22 cellular contexts compared by ENCODE assay signal in genomic region chr17:8839410-8839935, GRCh38. TPM values are rescaled to one million over a fixed set of nuclear protein-coding genes. Genes with fewer than 3 reads are reported as not detected.
"Had no signal": no experiment of that assay in that cellular context is flagged by ENCODE, and none has a peak within 500 bp of the region (broad histone marks: within the 10 kb centered on the region; RNA-seq: fewer than 3 reads in every experiment).

No MANE protein-coding gene starts in this region.

- H3K4me3 ChIP-seq: esophagus squamous epithelium, gastrocnemius medialis, lung, upper lobe of right lung had no signal

- H3K4me1 ChIP-seq: esophagus squamous epithelium, gastrocnemius medialis, upper lobe of right lung had no signal

- DNase-seq: activated B cell treated with CpG ODN at 0.5 μM for 24 hours; activated CD4-positive, alpha-beta T cell treated with anti-CD3 and anti-CD28 coated beads for 4 hours; activated CD4-positive, alpha-beta T cell treated with anti-CD3 and anti-CD28 coated beads, Interleukin-2, amount 50 U/mL, for 48 hours; activated gamma-delta T cell; activated naive CD4-positive, alpha-beta T cell treated with anti-CD3 and anti-CD28 coated beads, Interleukin-2, amount 50 U/mL, for 16 hours; aorta; central memory CD4-positive, alpha-beta T cell; dermis blood vessel endothelial cell; effector memory CD4-positive, alpha-beta T cell; esophagus squamous epithelium; gastrocnemius medialis; hippocampal formation; naive thymus-derived CD4-positive, alpha-beta T cell; retina; stimulated activated CD4-positive, alpha-beta T cell treated with anti-CD3 and anti-CD28 coated beads, Interleukin-12 subunit alpha, Interleukin-12 subunit beta, amount 100 ng/mL, for 4 hours; stimulated activated CD4-positive, alpha-beta T cell treated with anti-CD3 and anti-CD28 coated beads, Interleukin-4, amount 100 ng/mL, for 4 hours; stimulated activated naive CD8-positive, alpha-beta T cell treated with anti-CD3 and anti-CD28 coated beads, Interleukin-15, Interleukin-2, amounts not matched to agents 100 U/mL and 50 U/mL, for 24 hours; T1000; upper lobe of right lung had no signal

- H3K36me3 ChIP-seq: esophagus squamous epithelium, gastrocnemius medialis, upper lobe of right lung had no signal

- H3K9me3 ChIP-seq: esophagus squamous epithelium, gastrocnemius medialis, upper lobe of right lung had no signal

- ATAC-seq: gastrocnemius medialis; naive thymus-derived CD4-positive, alpha-beta T cell; stimulated activated naive CD8-positive, alpha-beta T cell treated with anti-CD3 and anti-CD28 coated beads, Interleukin-15, Interleukin-2, amounts not matched to agents 100 U/mL and 50 U/mL, for 24 hours; upper lobe of right lung had no signal

- H3K27me3 ChIP-seq: gastrocnemius medialis had no signal

- H3K27ac ChIP-seq: esophagus squamous epithelium, gastrocnemius medialis, upper lobe of right lung had no signal

RNA-seq across cellular contexts. Expression of gene PIK3R6, which starts 28.0 kb away (rescaled TPM):
- total RNA-seq: dermis blood vessel endothelial cell, endothelial cell of umbilical vein, neural crest cell had no signal

RNA-seq across cellular contexts. Expression of gene MFSD6L, which starts 40.3 kb away (rescaled TPM):
- total RNA-seq: dermis blood vessel endothelial cell, endothelial cell of umbilical vein, gastrocnemius medialis, neural crest cell had no signal
